ENCODE assay signal across 8 cellular contexts in the genomic region with DNA sequence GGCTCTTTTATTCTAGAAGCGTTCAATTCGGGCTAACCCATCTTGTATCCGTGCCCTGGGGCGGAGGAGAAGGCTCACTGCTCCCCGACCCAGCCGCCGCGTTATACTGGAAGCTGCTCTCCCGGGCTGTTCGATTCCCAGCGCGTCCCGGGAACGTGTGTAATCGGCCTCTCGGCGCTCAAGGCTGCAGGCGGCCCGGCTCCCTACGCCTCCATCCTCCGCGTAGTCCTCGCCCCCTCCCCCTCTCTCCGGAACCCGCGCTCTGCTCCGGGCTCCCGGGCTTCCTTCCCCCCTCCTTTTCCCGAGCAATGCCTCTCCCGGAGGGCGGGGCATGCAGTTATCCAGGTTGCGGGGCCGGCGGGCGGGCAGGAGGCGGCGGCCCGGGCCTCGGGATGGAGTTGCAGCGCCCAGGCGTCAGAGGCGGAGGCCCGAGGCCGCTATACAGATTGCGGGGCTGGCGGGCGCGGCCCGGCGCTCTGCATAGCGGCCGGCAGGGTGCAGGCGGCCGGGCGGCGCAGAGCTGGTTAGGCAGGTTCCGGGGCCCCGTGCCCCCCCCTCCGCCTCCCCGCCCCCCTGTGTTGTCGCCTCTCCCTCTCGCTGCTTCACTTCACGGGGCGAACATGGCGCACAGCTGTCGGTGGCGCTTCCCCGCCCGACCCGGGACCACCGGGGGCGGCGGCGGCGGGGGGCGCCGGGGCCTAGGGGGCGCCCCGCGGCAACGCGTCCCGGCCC. TPM values are rescaled to one million over a fixed set of nuclear protein-coding genes. Genes with fewer than 3 reads are reported as not detected.
DNase-seq lines count a peak whose midpoint lies in the region; ATAC-seq and TF ChIP-seq lines count a peak whose summit lies in the region.

A gene (plus strand): TSS at position 600 of the 732 bp plus-strand sequence. CDS start 21 bp downstream, at position 621.

- H3K4me3 ChIP-seq in epithelial cell of esophagus (ENCODE audit: low read length), result peak within 1 kb of the TSS; percentile 78
- peak within 1 kb of the TSS; percentile 92 for H3K4me3 ChIP-seq in mucosa of descending colon

- no peak for TF ChIP-seq CTCF in epithelial cell of esophagus (IDR thresholded peaks at IDR 0.05; ENCODE audit: insufficient read depth, low read depth, low read length, missing control alignments)
- no peak for TF ChIP-seq CTCF in mucosa of descending colon (IDR thresholded peaks at IDR 0.05)

- peak; percentile 44 for ATAC-seq in GM21529 (IDR thresholded peaks at IDR 0.05; ENCODE audit: unreplicated experiment)
- ATAC-seq in mucosa of descending colon, result peak; percentile 93

- DNase-seq in D341Med (ENCODE audit: low spot score), result peak; percentile 92
- DNase-seq in OCI-M1 (lab: John Stamatoyannopoulos, UW), result peak; percentile 99
- DNase-seq in activated T-cell treated with anti-CD3 and anti-CD28 coated beads for 24 hours (ENCODE audit: low read depth), result peak; percentile 94
- DNase-seq in epithelial cell of esophagus (ENCODE audit: low read depth), result peak; percentile 98
- DNase-seq in mucosa of descending colon, result peak; percentile 97 to 100 (median 98)
- peak; percentile 85 to 86 for DNase-seq in stimulated activated CD8-positive, alpha-beta memory T cell treated with anti-CD3 and anti-CD28 coated beads, Interleukin-4, amount 100 ng/mL, for 1 hour (ENCODE audit: low read depth in 2 of 2, low spot score in 1 of 2)

- no peaks in the 10 kb centered on the region for H3K9me3 ChIP-seq in mucosa of descending colon

- no peaks in the 10 kb centered on the region for H3K36me3 Mint-ChIP-seq in IgD-negative memory B cell

- peak within 1 kb of the TSS; percentile 94 to 99 (median 98) for H3K4me3 Mint-ChIP-seq in IgD-negative memory B cell

- peak within 1 kb of the TSS; percentile 98 to 99 (median 99) for H3K27ac Mint-ChIP-seq in IgD-negative memory B cell

- intact Hi-C loops in mucosa of descending colon (cut with DNase I, micrococcal nuclease), result no loop called here

- H3K4me1 ChIP-seq in mucosa of descending colon (ENCODE audit: low read depth), result peaks cover 11% of the 10 kb centered on the region

- H3K36me3 ChIP-seq in mucosa of descending colon (ENCODE audit: low read depth), result no peaks in the 10 kb centered on the region

- peaks cover 1% of the 10 kb centered on the region for H3K27me3 Mint-ChIP-seq in IgD-negative memory B cell

- H3K4me1 Mint-ChIP-seq in IgD-negative memory B cell, result peaks cover 17 to 28% (median 26%) of the 10 kb centered on the region in 3 donors

- no peaks in the 10 kb centered on the region for H3K9me3 Mint-ChIP-seq in IgD-negative memory B cell

RNA-seq across cellular contexts. Expression of the gene that starts here (rescaled TPM):
- 23.6 TPM for polyA plus RNA-seq in IgD-negative memory B cell
- 10 to 100 TPM; 49.0 to 89.3 (median 51.4) TPM for total RNA-seq in mucosa of descending colon

Comparison
In these comparisons a context has a peak if more than half of its experiments do, and no peak if none do; other contexts are left out.
1. Peak in every context shown above with its lines: DNase-seq, ATAC-seq and H3K4me3 ChIP-seq.